15 cellular contexts compared by ENCODE assay signal in the genomic region with DNA sequence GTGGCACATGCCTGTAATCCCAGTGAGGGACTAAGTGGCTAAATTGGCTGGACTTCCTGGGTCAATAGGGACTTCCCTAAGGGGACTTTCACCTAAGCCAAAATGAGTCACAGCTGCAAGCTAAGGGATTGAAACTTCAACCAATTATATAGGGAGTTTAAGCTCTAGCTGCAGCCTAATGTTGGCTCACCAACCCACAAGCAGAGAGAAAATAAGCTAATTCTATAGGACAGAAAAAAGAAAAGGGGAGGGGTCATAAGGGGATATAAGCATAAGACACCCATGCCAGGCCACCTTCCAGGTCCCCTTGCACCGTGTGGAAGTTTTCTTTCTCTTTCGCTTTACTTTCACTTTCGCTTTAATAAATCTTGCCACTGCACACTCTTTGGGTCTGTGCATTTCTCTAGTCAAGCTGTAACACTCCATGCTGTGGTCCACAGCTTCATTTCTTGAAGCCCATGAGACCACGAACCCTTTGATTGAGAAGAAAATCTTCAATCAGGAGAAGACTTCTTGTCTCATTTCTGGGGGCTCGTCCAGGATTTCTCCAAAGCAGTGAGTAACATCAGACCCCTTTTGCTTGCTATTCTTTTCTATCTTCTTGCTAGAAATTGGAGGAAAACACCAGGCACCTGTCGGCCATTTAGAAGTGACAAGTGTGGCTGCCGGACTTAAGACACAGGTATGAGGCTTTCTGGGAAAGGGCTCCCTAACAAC.
DNase-seq lines count a peak whose midpoint lies in the region; ATAC-seq and TF ChIP-seq lines count a peak whose summit lies in the region.
"Had no signal": no experiment of that assay in that cellular context is flagged by ENCODE, and none has a peak within 500 bp of the region (broad histone marks: within the 10 kb centered on the region; RNA-seq: fewer than 3 reads in every experiment).

No MANE protein-coding gene starts in this region.

- no peaks in the 10 kb centered on the region for H3K9me3 ChIP-seq in OCI-LY3 (ENCODE audit: insufficient read depth, low read length)

- H3K36me3 ChIP-seq in OCI-LY3 (replicated peaks; ENCODE audit: low read depth, low read length): no peaks in the 10 kb centered on the region
- no peaks in the 10 kb centered on the region for H3K36me3 ChIP-seq in H7 (replicated peaks; ENCODE audit: control insufficient read depth, insufficient read depth, low read length)
- H3K36me3 ChIP-seq: uterus had no signal

- peak overlapping the region; percentile 61 for H3K4me2 ChIP-seq in OCI-LY3 (ENCODE audit: low read length)

- H4K20me1 ChIP-seq in OCI-LY3 (ENCODE audit: insufficient read depth, low read length): no peaks in the 10 kb centered on the region

- no peak overlapping the region for H3K9ac ChIP-seq in OCI-LY3 (ENCODE audit: low read length)

- TF ChIP-seq CTCF in OCI-LY3 (IDR thresholded peaks at IDR 0.05; ENCODE audit: low read depth, low read length): no peak

- H3K27me3 ChIP-seq in OCI-LY3 (ENCODE audit: low read depth, low read length) (no peaks in the 10 kb centered on the region), H7 (ENCODE audit: control insufficient read depth, insufficient read depth, low read length) (no peaks in the 10 kb centered on the region)
- H3K27me3 ChIP-seq: dorsolateral prefrontal cortex, uterus had no signal

- no peaks in the 10 kb centered on the region for H3K79me2 ChIP-seq in OCI-LY3 (ENCODE audit: low read length)

- H3K27ac ChIP-seq in OCI-LY3 (ENCODE audit: low read length): peak overlapping the region; percentile 22; the same call in 1 of the 2 replicates
- H3K27ac ChIP-seq: dorsolateral prefrontal cortex, skin epidermis, uterus had no signal

- ATAC-seq in GM19468 (IDR thresholded peaks at IDR 0.05; ENCODE audit: extremely low read depth, unreplicated experiment) (peak; percentile 14), HG03097 (IDR thresholded peaks at IDR 0.05; ENCODE audit: low FRiP score, unreplicated experiment) (no peak), HG03460 (IDR thresholded peaks at IDR 0.05; ENCODE audit: unreplicated experiment) (no peak)

- peak; percentile 6 for DNase-seq in EL
- DNase-seq in foreskin melanocyte: peak; percentile 5
- no peak for DNase-seq in H7
- DNase-seq: activated CD4-positive, alpha-beta T cell treated with anti-CD3 and anti-CD28 coated beads for 4 hours; aorta; CD4-positive, alpha-beta T cell; dorsolateral prefrontal cortex; NCI-H1436; NCI-H524; uterus had no signal

- H2AFZ ChIP-seq in OCI-LY3 (ENCODE audit: low read depth, low read length): peak overlapping the region; percentile 71; the same call in 1 of the 2 replicates

- H3K4me3 ChIP-seq in OCI-LY3 (ENCODE audit: low read length) (peak overlapping the region; percentile 55), H7 (ENCODE audit: insufficient read depth, low read depth, low read length) (no peak overlapping the region)
- H3K4me3 ChIP-seq: dorsolateral prefrontal cortex, skin epidermis, uterus had no signal

- peaks cover 9% of the 10 kb centered on the region; the same call in 1 of the 2 replicates for H3K4me1 ChIP-seq in OCI-LY3 (ENCODE audit: low read length)
- H3K4me1 ChIP-seq: uterus had no signal
